Comparison of ENCODE assay signal across 1 cellular context in genomic region chr5:179793470-179794139, GRCh38.
A peak's percentile ranks its signal among the peaks of the same experiment; 100 is the strongest.
TF ChIP-seq lines count a peak whose summit lies in the region.

A gene with protein sequence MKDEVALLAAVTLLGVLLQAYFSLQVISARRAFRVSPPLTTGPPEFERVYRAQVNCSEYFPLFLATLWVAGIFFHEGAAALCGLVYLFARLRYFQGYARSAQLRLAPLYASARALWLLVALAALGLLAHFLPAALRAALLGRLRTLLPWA (plus strand): TSS chr5:179793986. CDS start chr5:179794081, 95 bp downstream.

TF ChIP-seq in HEK293, 187 proteins besides CTCF, POLR2A, EP300 and RAD21 (continued from another document):
- TF ChIP-seq, protein P1, sequence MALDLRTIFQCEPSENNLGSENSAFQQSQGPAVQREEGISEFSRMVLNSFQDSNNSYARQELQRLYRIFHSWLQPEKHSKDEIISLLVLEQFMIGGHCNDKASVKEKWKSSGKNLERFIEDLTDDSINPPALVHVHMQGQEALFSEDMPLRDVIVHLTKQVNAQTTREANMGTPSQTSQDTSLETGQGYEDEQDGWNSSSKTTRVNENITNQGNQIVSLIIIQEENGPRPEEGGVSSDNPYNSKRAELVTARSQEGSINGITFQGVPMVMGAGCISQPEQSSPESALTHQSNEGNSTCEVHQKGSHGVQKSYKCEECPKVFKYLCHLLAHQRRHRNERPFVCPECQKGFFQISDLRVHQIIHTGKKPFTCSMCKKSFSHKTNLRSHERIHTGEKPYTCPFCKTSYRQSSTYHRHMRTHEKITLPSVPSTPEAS (tag by site-specific recombination; IDR thresholded peaks at IDR 0.05) = no peak
- TF ChIP-seq ZNF791 (tag by site-specific recombination; IDR thresholded peaks at IDR 0.05) = no peak
- no peak for TF ChIP-seq ZNF350 (tag by site-specific recombination; IDR thresholded peaks at IDR 0.05)
- TF ChIP-seq KLF1 (tag by site-specific recombination; IDR thresholded peaks at IDR 0.05) = no peak
- TF ChIP-seq ZFP69B (tag by site-specific recombination; IDR thresholded peaks at IDR 0.05) = 0 out of 2 replicates have a peak, but pooled peaks have one; percentile 16
- no peak for TF ChIP-seq ZNF473 (tag by site-specific recombination; IDR thresholded peaks at IDR 0.05)
- TF ChIP-seq ZIC2 (tag by site-specific recombination; IDR thresholded peaks at IDR 0.05) = 0 out of 2 replicates have a peak, but pooled peaks have one; percentile 36
- TF ChIP-seq ZNF654 (tag by site-specific recombination; IDR thresholded peaks at IDR 0.05; ENCODE audit: low read depth) = no peak
- TF ChIP-seq ZSCAN5A (tag by site-specific recombination; IDR thresholded peaks at IDR 0.05) = no peak
- TF ChIP-seq ZNF221 (tag by site-specific recombination; IDR thresholded peaks at IDR 0.05; ENCODE audit: borderline replicate concordance) = no peak
- peak; percentile 31; the same call in 1 of the 2 replicates for TF ChIP-seq GLIS2 (tag by site-specific recombination; IDR thresholded peaks at IDR 0.05)
- no peak for TF ChIP-seq ZBTB7A (tag by site-specific recombination; IDR thresholded peaks at IDR 0.05; ENCODE audit: low read depth)
- TF ChIP-seq YY1 (tag by site-specific recombination; IDR thresholded peaks at IDR 0.05) = no peak
- TF ChIP-seq ZFHX2 (tag by site-specific recombination; conservative IDR thresholded peaks at IDR 0.05) = 0 out of 2 replicates have a peak, but pooled peaks have one; percentile 4
- TF ChIP-seq ZNF610 (tag by site-specific recombination; IDR thresholded peaks at IDR 0.05; ENCODE audit: borderline replicate concordance) = no peak
- TF ChIP-seq RBAK (tag by site-specific recombination; IDR thresholded peaks at IDR 0.05) = no peak
- TF ChIP-seq ATF2 (tag by site-specific recombination; IDR thresholded peaks at IDR 0.05; ENCODE audit: low read depth) = no peak
- peak; percentile 85 for TF ChIP-seq ZNF341 (tag by site-specific recombination; IDR thresholded peaks at IDR 0.05; ENCODE audit: low read depth)
- TF ChIP-seq ZNF391 (tag by site-specific recombination; IDR thresholded peaks at IDR 0.05; ENCODE audit: borderline replicate concordance, low read depth) = no peak
- TF ChIP-seq ZNF660 (tag by site-specific recombination; IDR thresholded peaks at IDR 0.05) = no peak
- TF ChIP-seq ZNF510 (tag by site-specific recombination; IDR thresholded peaks at IDR 0.05; ENCODE audit: insufficient replicate concordance) = no peak
- no peak for TF ChIP-seq ZNF112 (tag by site-specific recombination; IDR thresholded peaks at IDR 0.05)
- TF ChIP-seq ZNF10 (tag by site-specific recombination; IDR thresholded peaks at IDR 0.05) = no peak
- TF ChIP-seq MEIS1 (CRISPR knock-in tag; IDR thresholded peaks at IDR 0.05; ENCODE audit: borderline replicate concordance) = no peak
- TF ChIP-seq ZNF121 (tag by site-specific recombination; IDR thresholded peaks at IDR 0.05) = no peak
- TF ChIP-seq, protein P2, sequence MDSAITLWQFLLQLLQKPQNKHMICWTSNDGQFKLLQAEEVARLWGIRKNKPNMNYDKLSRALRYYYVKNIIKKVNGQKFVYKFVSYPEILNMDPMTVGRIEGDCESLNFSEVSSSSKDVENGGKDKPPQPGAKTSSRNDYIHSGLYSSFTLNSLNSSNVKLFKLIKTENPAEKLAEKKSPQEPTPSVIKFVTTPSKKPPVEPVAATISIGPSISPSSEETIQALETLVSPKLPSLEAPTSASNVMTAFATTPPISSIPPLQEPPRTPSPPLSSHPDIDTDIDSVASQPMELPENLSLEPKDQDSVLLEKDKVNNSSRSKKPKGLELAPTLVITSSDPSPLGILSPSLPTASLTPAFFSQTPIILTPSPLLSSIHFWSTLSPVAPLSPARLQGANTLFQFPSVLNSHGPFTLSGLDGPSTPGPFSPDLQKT (IDR thresholded peaks at IDR 0.05; ENCODE audit: borderline replicate concordance, low read depth, low read length) = no peak
- TF ChIP-seq ZBTB1 (tag by site-specific recombination; IDR thresholded peaks at IDR 0.05) = no peak
- no peak for TF ChIP-seq ZFP3 (tag by site-specific recombination; IDR thresholded peaks at IDR 0.05; ENCODE audit: low read depth)
- TF ChIP-seq ZNF549 (tag by site-specific recombination; IDR thresholded peaks at IDR 0.05) = no peak
- no peak for TF ChIP-seq ZNF426 (tag by site-specific recombination; IDR thresholded peaks at IDR 0.05)
- TF ChIP-seq ZNF394 (tag by site-specific recombination; IDR thresholded peaks at IDR 0.05; ENCODE audit: borderline replicate concordance) = no peak
- peak; percentile 39; the same call in 1 of the 2 replicates for TF ChIP-seq KLF9 (tag by site-specific recombination; IDR thresholded peaks at IDR 0.05; ENCODE audit: low read depth)
- TF ChIP-seq SETDB1 (IDR thresholded peaks at IDR 0.05; ENCODE audit: insufficient read length, low read length) = no peak
- no peak for TF ChIP-seq ZNF785 (tag by site-specific recombination; IDR thresholded peaks at IDR 0.05)
- TF ChIP-seq ZNF146 (tag by site-specific recombination; IDR thresholded peaks at IDR 0.05) = no peak
- no peak for TF ChIP-seq ZNF302 (tag by site-specific recombination; IDR thresholded peaks at IDR 0.05; ENCODE audit: low read depth)
- TF ChIP-seq, protein P3, sequence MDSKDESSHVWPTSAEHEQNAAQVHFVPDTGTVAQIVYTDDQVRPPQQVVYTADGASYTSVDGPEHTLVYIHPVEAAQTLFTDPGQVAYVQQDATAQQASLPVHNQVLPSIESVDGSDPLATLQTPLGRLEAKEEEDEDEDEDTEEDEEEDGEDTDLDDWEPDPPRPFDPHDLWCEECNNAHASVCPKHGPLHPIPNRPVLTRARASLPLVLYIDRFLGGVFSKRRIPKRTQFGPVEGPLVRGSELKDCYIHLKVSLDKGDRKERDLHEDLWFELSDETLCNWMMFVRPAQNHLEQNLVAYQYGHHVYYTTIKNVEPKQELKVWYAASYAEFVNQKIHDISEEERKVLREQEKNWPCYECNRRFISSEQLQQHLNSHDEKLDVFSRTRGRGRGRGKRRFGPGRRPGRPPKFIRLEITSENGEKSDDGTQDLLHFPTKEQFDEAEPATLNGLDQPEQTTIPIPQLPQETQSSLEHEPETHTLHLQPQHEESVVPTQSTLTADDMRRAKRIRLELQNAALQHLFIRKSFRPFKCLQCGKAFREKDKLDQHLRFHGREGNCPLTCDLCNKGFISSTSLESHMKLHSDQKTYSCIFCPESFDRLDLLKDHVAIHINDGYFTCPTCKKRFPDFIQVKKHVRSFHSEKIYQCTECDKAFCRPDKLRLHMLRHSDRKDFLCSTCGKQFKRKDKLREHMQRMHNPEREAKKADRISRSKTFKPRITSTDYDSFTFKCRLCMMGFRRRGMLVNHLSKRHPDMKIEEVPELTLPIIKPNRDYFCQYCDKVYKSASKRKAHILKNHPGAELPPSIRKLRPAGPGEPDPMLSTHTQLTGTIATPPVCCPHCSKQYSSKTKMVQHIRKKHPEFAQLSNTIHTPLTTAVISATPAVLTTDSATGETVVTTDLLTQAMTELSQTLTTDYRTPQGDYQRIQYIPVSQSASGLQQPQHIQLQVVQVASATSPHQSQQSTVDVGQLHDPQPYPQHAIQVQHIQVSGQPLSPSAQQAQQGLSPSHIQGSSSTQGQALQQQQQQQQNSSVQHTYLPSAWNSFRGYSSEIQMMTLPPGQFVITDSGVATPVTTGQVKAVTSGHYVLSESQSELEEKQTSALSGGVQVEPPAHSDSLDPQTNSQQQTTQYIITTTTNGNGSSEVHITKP (tag by site-specific recombination; IDR thresholded peaks at IDR 0.05) = peak; percentile 87
- no peak for TF ChIP-seq ZNF639 (tag by site-specific recombination; IDR thresholded peaks at IDR 0.05)
- TF ChIP-seq BCL11A (tag by site-specific recombination; IDR thresholded peaks at IDR 0.05; ENCODE audit: low read depth) = no peak
- TF ChIP-seq ZNF114 (tag by site-specific recombination; IDR thresholded peaks at IDR 0.05) = no peak
- peak; percentile 54 for TF ChIP-seq SP2 (tag by site-specific recombination; IDR thresholded peaks at IDR 0.05)
- no peak for TF ChIP-seq ZNF585B (tag by site-specific recombination; IDR thresholded peaks at IDR 0.05)
- TF ChIP-seq HOXD13 (CRISPR knock-in tag; IDR thresholded peaks at IDR 0.05; ENCODE audit: borderline replicate concordance) = no peak
- TF ChIP-seq EGR2 (tag by site-specific recombination; IDR thresholded peaks at IDR 0.05; ENCODE audit: low read depth) = no peak
- TF ChIP-seq ZNF138 (tag by site-specific recombination; IDR thresholded peaks at IDR 0.05; ENCODE audit: borderline replicate concordance) = no peak
- TF ChIP-seq, protein P4, sequence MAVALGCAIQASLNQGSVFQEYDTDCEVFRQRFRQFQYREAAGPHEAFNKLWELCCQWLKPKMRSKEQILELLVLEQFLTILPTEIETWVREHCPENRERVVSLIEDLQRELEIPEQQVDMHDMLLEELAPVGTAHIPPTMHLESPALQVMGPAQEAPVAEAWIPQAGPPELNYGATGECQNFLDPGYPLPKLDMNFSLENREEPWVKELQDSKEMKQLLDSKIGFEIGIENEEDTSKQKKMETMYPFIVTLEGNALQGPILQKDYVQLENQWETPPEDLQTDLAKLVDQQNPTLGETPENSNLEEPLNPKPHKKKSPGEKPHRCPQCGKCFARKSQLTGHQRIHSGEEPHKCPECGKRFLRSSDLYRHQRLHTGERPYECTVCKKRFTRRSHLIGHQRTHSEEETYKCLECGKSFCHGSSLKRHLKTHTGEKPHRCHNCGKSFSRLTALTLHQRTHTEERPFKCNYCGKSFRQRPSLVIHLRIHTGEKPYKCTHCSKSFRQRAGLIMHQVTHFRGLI (tag by site-specific recombination; IDR thresholded peaks at IDR 0.05) = no peak
- TF ChIP-seq SCRT2 (tag by site-specific recombination; IDR thresholded peaks at IDR 0.05) = no peak
